In genomic region chr4:859496-859895, GRCh38 we compare ENCODE assay signal across 14 cellular contexts. TPM values are rescaled to one million over a fixed set of nuclear protein-coding genes. Genes with fewer than 3 reads are reported as not detected.
DNase-seq lines count a peak whose midpoint lies in the region; ATAC-seq and TF ChIP-seq lines count a peak whose summit lies in the region.
"Had no signal": no experiment of that assay in that cellular context is flagged by ENCODE, and none has a peak within 500 bp of the region (broad histone marks: within the 10 kb centered on the region; RNA-seq: fewer than 3 reads in every experiment).

No MANE protein-coding gene starts in this region.

- H3K36me3 ChIP-seq in left ventricle myocardium inferior (peaks cover 87% of the 10 kb centered on the region), neuronal stem cell (replicated peaks in 1 of 2; ENCODE audit: control insufficient read depth in 2 of 2, insufficient read depth in 2 of 2, low read length in 2 of 2) (peaks cover 26 to 91% of the 10 kb centered on the region in 2 donors), tibial artery (peaks cover 69 to 92% (median 86%) of the 10 kb centered on the region in 3 donors)

- H4K91ac ChIP-seq in neuronal stem cell (ENCODE audit: low read depth, low read length, poor library complexity) = no peak overlapping the region

- H3K23ac ChIP-seq in neuronal stem cell (ENCODE audit: low read depth, low read length, poor library complexity) = peak overlapping the region; percentile 57

- H3K4me1 ChIP-seq in left ventricle myocardium inferior = no peaks in the 10 kb centered on the region
- H3K4me1 ChIP-seq in neuronal stem cell (ENCODE audit: control insufficient read depth in 2 of 2, insufficient read depth in 1 of 2, low read depth in 1 of 2, low read length in 2 of 2) = no peaks in the 10 kb centered on the region
- H3K4me1 ChIP-seq in tibial artery = no peaks in the 10 kb centered on the region
- H3K4me1 ChIP-seq: BLaER1 had no signal

- H3K4me1 Mint-ChIP-seq in glutamatergic neuron (ENCODE audit: low read depth, unreplicated experiment) = peaks cover 23% of the 10 kb centered on the region

- H3K9me3 Mint-ChIP-seq in glutamatergic neuron (ENCODE audit: unreplicated experiment) = peaks cover 39% of the 10 kb centered on the region

- H3K14ac ChIP-seq in neuronal stem cell (ENCODE audit: low read length) = no peak overlapping the region

- H2AK5ac ChIP-seq in neuronal stem cell (ENCODE audit: low read depth, low read length) = no peak overlapping the region

- peaks cover 25% of the 10 kb centered on the region for H3K27me3 Mint-ChIP-seq in glutamatergic neuron (ENCODE audit: unreplicated experiment)

- no peak overlapping the region for H3K4ac ChIP-seq in neuronal stem cell (ENCODE audit: low read length)

- DNase-seq in Right ventricle myocardium superior (peak; percentile 21), left ventricle myocardium inferior (no peak), glutamatergic neuron (peak; percentile 10), neuronal stem cell (ENCODE audit: low spot score) (no peak), COR-L47 (lab: John Stamatoyannopoulos, UW) (no peak), tibial artery (no peak), T-helper 9 cell (no peak)
- DNase-seq: AML-193, DMS53, GF-D8 had no signal

- peaks cover 43% of the 10 kb centered on the region for H3K36me3 Mint-ChIP-seq in glutamatergic neuron (ENCODE audit: unreplicated experiment)

- H3K18ac ChIP-seq in neuronal stem cell (ENCODE audit: low read length) = no peak overlapping the region

- H3K4me3 ChIP-seq in left ventricle myocardium inferior (no peak overlapping the region), neuronal stem cell (ENCODE audit: low read length in 2 of 2) (no peak overlapping the region), tibial artery (no peak overlapping the region)
- H3K4me3 ChIP-seq: BLaER1 had no signal

- H2BK15ac ChIP-seq in neuronal stem cell (ENCODE audit: low read length) = no peak overlapping the region

- no peak for ATAC-seq in Right ventricle myocardium superior (ENCODE audit: poor library complexity)
- ATAC-seq: HCT116, HepG2 had no signal

- H3K27ac ChIP-seq in left ventricle myocardium inferior (replicated peaks) (no peak overlapping the region), neuronal stem cell (replicated peaks; ENCODE audit: low read length) (no peak overlapping the region), tibial artery (no peak overlapping the region)
- H3K27ac ChIP-seq: BLaER1 had no signal

- no peak overlapping the region for H2AFZ ChIP-seq in neuronal stem cell (ENCODE audit: low read length)

- intact Hi-C loops in Right ventricle myocardium superior (cut with DNase I) = no loop called here
- intact Hi-C loops in left ventricle myocardium inferior (cut with micrococcal nuclease) = no loop called here
- intact Hi-C loops in tibial artery (cut with DNase I; ENCODE audit: low total_unique reads) = no loop called here

- H3K9me3 ChIP-seq in left ventricle myocardium inferior (replicated peaks) = peaks cover 4% of the 10 kb centered on the region
- no peaks in the 10 kb centered on the region for H3K9me3 ChIP-seq in neuronal stem cell (replicated peaks in 1 of 2; ENCODE audit: control insufficient read depth in 2 of 2, insufficient read depth in 1 of 2, low read depth in 1 of 2, low read length in 2 of 2)
- H3K9me3 ChIP-seq in tibial artery = no peaks in the 10 kb centered on the region

- H3K9ac ChIP-seq in neuronal stem cell (ENCODE audit: low read depth, low read length, poor library complexity) = no peak overlapping the region
- H3K9ac ChIP-seq: BLaER1 had no signal

- H3K27ac Mint-ChIP-seq in glutamatergic neuron (ENCODE audit: unreplicated experiment) = no peak overlapping the region
- H3K27ac Mint-ChIP-seq: CD8-positive, alpha-beta memory T cell had no signal

- no peak overlapping the region for H2BK12ac ChIP-seq in neuronal stem cell (ENCODE audit: low read length)

- H2BK120ac ChIP-seq in neuronal stem cell (ENCODE audit: low read depth, low read length) = no peak overlapping the region

- WGBS in neuronal stem cell (ENCODE audit: extremely low coverage in 2 of 2, insufficient read length in 2 of 2, insufficient replicate concordance in 1 of 2), 2 donors = no CpG with 5 or more reads among the region's 13 CpGs

- H3K27me3 ChIP-seq in left ventricle myocardium inferior (ENCODE audit: low read depth) (no peaks in the 10 kb centered on the region), neuronal stem cell (ENCODE audit: control insufficient read depth in 3 of 3, insufficient read depth in 3 of 3, low read depth in 1 of 3, low read length in 3 of 3) (no peaks in the 10 kb centered on the region), tibial artery (no peaks in the 10 kb centered on the region)
- H3K27me3 ChIP-seq: BLaER1 had no signal

- TF ChIP-seq CTCF in left ventricle myocardium inferior (IDR thresholded peaks at IDR 0.05; ENCODE audit: borderline replicate concordance) (no peak), glutamatergic neuron (IDR thresholded peaks at IDR 0.05; ENCODE audit: partially characterized antibody, unreplicated experiment) (no peak), tibial artery (IDR thresholded peaks at IDR 0.05) (no peak)

- H3K79me1 ChIP-seq in neuronal stem cell (ENCODE audit: low read depth, low read length) = no peaks in the 10 kb centered on the region

- no peak overlapping the region for H2BK5ac ChIP-seq in neuronal stem cell (ENCODE audit: low read length)

- no peak overlapping the region for H4K8ac ChIP-seq in neuronal stem cell (ENCODE audit: low read depth, low read length)

- H3K4me3 Mint-ChIP-seq in glutamatergic neuron (ENCODE audit: unreplicated experiment) = no peak overlapping the region
- H3K4me3 Mint-ChIP-seq: CD8-positive, alpha-beta memory T cell had no signal

- H3K4me2 ChIP-seq in neuronal stem cell (ENCODE audit: insufficient read depth, low read length, poor library complexity, severe bottlenecking) = no peak overlapping the region
- H3K4me2 ChIP-seq: BLaER1 had no signal

RNA-seq across cellular contexts. Expression of gene CPLX1, which starts 33.6 kb away (rescaled TPM):
- total RNA-seq in Right ventricle myocardium superior (4.3 TPM), left ventricle myocardium inferior (4.8 TPM), glutamatergic neuron (ENCODE audit: unreplicated experiment) (115 TPM)
- 0.13 TPM for polyA plus RNA-seq in neuronal stem cell (2013, experiment 1 of 2)
- polyA plus RNA-seq in neuronal stem cell (2013, experiment 2 of 2) = 0.12 TPM
- polyA plus RNA-seq: CD8-positive, alpha-beta memory T cell had no signal

Comparison
In these comparisons a context has a peak if more than half of its experiments do, and no peak if none do; other contexts are left out.
1. DNase-seq: peak in Right ventricle myocardium superior (single experiment) and glutamatergic neuron (single experiment); none in left ventricle myocardium inferior (single experiment), neuronal stem cell (single experiment), COR-L47 (single experiment), tibial artery (0 of 2) and T-helper 9 cell (single experiment).
2. RNA of gene CPLX1, which starts 33.6 kb away (total RNA-seq): 115 TPM in glutamatergic neuron (single experiment); 4.8 TPM in left ventricle myocardium inferior (single experiment) and 4.3 TPM in Right ventricle myocardium superior (single experiment); every median in the first group is over 10 times any median in the second.